1 cellular context compared by ENCODE assay signal in the genomic region with DNA sequence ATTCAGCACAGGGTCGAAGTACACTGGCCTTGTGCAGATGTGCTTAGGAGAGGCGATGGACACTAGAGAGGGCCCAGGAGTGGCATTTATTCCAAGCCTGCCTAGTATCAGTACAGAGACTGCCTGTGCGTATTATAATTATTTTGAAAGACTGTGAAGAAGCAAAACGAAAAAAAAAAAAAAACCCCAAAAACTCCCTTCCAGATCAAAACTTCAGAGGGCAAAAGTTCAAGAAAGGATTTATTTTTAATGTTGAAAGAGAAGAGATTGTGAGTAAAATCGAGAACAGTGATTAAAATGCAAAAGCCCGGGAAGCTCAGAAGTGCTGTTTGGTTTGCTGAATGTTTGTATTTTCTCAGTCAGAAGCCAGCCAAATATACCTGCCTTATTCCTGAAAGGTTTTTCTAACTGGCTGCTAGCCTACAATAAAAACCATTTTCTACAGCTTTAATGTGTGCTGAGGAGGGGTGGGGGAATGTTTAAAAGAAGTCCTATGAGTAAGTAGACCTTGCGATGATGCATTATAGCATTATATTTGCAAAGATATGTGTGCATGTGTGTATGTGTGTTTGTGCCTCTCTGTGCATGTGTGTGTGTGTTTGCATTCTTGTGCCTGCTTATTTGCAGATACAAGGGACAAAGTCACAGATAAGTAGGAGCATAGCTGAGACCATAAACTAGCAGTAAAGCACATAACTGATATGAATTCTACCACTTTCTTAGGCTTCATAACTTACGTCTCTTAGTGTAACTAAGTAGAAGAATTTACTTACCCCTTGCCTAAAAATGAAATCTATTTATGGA.
TF ChIP-seq lines count a peak whose summit lies in the region.

No MANE protein-coding gene starts in this region.

TF ChIP-seq in HepG2, 621 proteins besides CTCF, POLR2A, EP300 and RAD21 (continued from another document):
- TF ChIP-seq, protein P1, sequence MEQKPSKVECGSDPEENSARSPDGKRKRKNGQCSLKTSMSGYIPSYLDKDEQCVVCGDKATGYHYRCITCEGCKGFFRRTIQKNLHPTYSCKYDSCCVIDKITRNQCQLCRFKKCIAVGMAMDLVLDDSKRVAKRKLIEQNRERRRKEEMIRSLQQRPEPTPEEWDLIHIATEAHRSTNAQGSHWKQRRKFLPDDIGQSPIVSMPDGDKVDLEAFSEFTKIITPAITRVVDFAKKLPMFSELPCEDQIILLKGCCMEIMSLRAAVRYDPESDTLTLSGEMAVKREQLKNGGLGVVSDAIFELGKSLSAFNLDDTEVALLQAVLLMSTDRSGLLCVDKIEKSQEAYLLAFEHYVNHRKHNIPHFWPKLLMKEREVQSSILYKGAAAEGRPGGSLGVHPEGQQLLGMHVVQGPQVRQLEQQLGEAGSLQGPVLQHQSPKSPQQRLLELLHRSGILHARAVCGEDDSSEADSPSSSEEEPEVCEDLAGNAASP (CRISPR knock-in tag; IDR thresholded peaks at IDR 0.05; ENCODE audit: borderline replicate concordance) = no peak
